Comparison of ENCODE assay signal across 1 cellular context in the genomic region with DNA sequence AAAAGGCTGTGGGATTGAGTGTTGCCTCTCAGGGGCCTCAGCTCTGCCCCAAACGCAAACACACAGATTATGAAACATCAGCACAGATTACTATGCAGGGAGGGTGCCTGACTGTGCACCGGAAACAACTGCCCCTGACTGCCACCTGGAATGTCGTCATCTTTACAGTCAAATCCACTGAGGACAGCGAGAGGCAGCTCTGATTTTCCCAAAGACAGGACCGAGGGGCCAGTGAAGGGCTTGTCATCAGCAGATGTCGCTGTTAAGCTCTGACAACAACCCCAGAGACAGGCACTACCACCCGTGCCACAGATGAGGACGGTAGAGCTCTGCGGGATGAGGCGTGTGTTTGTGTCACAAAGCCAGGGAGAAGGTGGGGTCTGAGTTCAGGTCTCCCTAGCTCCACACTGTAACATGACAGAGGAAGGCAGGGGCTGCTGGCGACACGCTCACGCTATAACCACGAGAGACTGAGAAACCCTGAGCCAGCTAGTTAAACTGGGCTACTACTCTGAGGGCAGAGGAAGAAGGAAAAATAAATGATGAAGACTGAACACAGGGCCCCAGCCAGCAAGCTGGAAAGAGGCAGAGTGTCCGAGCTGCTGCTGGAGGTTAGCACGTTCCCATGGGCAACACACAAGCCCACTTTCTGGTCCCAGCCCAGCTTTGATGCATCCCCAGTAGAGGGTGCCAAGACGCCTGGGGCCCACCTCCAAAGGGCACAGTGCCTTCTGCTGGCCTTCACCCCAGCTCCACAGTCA.
TF ChIP-seq lines count a peak whose summit lies in the region.

No MANE protein-coding gene starts in this region.

TF ChIP-seq in GM23338, 12 proteins besides CTCF, POLR2A, EP300 and RAD21 (continued from another document):
- TF ChIP-seq EZH2 (IDR thresholded peaks at IDR 0.05; ENCODE audit: low read depth, unreplicated experiment) (no peak), ZNF331 (CRISPR knock-in tag; IDR thresholded peaks at IDR 0.05; ENCODE audit: low read depth) (no peak), EZH2phosphoT487 (IDR thresholded peaks at IDR 0.05; ENCODE audit: unreplicated experiment) (no peak)
